In the genomic region with DNA sequence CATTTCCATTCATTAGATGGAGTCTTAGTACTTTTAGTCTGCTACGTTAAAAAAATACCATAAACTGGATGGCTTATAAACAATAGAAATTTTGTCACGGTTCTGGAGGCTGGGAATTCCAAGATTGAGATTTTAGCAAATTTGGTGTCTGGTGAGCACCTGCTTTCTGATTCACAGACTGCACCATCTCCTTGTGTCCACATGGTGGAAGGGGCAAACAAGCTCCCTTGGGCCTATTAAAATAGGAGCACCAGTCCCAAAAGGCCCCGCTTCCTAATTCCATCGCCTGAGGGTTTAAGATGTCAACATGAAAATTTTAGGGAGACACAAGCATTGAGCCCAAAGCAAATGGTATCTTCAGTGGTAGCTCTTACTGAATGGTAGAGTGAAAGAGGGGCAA, we compare ENCODE assay signal across 1 cellular context.
TF ChIP-seq lines count a peak whose summit lies in the region.

No MANE protein-coding gene starts in this region.

TF ChIP-seq in HCT116, 20 proteins besides CTCF, POLR2A, EP300 and RAD21:
- TF ChIP-seq, protein P1, sequence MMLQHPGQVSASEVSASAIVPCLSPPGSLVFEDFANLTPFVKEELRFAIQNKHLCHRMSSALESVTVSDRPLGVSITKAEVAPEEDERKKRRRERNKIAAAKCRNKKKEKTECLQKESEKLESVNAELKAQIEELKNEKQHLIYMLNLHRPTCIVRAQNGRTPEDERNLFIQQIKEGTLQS (IDR thresholded peaks at IDR 0.05), result no peak
- TF ChIP-seq POLR2AphosphoS5 (IDR thresholded peaks at IDR 0.05; ENCODE audit: low read depth, low read length) (no peak), SP1 (IDR thresholded peaks at IDR 0.05; ENCODE audit: low read depth) (no peak), ZNF274 (IDR thresholded peaks at IDR 0.05; ENCODE audit: low read depth, low read length) (no peak), EZH2 (IDR thresholded peaks at IDR 0.05) (no peak), ZFX (IDR thresholded peaks at IDR 0.05) (no peak), FOSL1 (IDR thresholded peaks at IDR 0.05; ENCODE audit: low read depth) (no peak), JUND (IDR thresholded peaks at IDR 0.05) (no peak), EZH2phosphoT487 (IDR thresholded peaks at IDR 0.05; ENCODE audit: borderline replicate concordance) (no peak), TCF7L2 (IDR thresholded peaks at IDR 0.05; ENCODE audit: borderline replicate concordance, extremely low read depth, insufficient read depth, insufficient read length) (no peak), EGR1 (IDR thresholded peaks at IDR 0.05; ENCODE audit: low read depth) (no peak), CBX3 (IDR thresholded peaks at IDR 0.05; ENCODE audit: low read depth) (no peak), SIN3A (IDR thresholded peaks at IDR 0.05; ENCODE audit: low read depth) (no peak)
- TF ChIP-seq, protein P2, sequence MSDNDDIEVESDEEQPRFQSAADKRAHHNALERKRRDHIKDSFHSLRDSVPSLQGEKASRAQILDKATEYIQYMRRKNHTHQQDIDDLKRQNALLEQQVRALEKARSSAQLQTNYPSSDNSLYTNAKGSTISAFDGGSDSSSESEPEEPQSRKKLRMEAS (IDR thresholded peaks at IDR 0.05), result no peak
- TF ChIP-seq, protein P3, sequence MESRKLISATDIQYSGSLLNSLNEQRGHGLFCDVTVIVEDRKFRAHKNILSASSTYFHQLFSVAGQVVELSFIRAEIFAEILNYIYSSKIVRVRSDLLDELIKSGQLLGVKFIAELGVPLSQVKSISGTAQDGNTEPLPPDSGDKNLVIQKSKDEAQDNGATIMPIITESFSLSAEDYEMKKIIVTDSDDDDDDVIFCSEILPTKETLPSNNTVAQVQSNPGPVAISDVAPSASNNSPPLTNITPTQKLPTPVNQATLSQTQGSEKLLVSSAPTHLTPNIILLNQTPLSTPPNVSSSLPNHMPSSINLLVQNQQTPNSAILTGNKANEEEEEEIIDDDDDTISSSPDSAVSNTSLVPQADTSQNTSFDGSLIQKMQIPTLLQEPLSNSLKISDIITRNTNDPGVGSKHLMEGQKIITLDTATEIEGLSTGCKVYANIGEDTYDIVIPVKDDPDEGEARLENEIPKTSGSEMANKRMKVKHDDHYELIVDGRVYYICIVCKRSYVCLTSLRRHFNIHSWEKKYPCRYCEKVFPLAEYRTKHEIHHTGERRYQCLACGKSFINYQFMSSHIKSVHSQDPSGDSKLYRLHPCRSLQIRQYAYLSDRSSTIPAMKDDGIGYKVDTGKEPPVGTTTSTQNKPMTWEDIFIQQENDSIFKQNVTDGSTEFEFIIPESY (IDR thresholded peaks at IDR 0.05; ENCODE audit: extremely low read depth, insufficient replicate concordance, low read length), result no peak
